9 cellular contexts compared by ENCODE assay signal in the genomic region with DNA sequence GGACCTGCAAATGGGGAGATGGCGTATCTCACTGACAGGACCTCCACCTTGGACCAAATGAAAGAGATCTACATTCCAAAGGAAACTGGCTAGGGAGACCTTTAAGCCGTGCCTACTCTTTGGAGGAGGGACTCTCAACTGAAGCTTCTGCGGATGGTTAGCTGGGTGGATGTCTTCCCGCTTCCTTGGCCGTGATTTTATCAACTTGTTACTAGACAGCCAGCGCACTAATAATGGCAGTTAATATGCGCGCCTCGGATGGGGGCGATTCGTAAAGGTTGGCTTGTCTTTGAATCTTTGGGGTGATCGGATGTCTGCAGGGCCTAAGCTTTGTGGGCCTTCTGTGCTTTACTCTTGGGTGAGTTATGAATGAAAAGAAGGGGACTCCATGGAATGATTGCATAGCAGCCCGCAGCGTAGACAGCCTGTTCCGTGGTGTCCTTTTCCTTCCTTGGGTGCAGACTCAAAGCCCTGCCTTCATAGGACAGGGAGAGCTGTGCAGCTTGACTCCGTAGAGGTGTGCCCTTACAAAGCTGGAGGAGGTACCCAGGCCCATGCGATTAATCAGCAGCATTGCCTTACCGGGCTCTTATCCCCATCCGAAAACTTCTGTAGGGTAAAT. TPM values are rescaled to one million over a fixed set of nuclear protein-coding genes. Genes with fewer than 3 reads are reported as not detected.
DNase-seq lines count a peak whose midpoint lies in the region; ATAC-seq and TF ChIP-seq lines count a peak whose summit lies in the region.
"Had no signal": no experiment of that assay in that cellular context is flagged by ENCODE, and none has a peak within 500 bp of the region (broad histone marks: within the 10 kb centered on the region; RNA-seq: fewer than 3 reads in every experiment).

No MANE protein-coding gene starts in this region.

- DNase-seq in T-helper 2 cell treated with Interferon-gamma antibody and Interleukin-4, amounts not matched to agents 5 μg/mL and 100 μg/mL, for 36 hours (ENCODE audit: low spot score), result no peak
- DNase-seq in T-helper 2 cell, result no peak
- DNase-seq in activated naive CD8-positive, alpha-beta T cell treated with anti-CD3 and anti-CD28 coated beads for 36 hours, result no peak
- no peak for DNase-seq in kidney epithelial cell (ENCODE audit: low read depth)
- no peak for DNase-seq in substantia nigra (lab: John Stamatoyannopoulos, UW)
- no peak for DNase-seq in NCI-H2196 treated with DMSO at 0.1 percent for 48 hours (lab: John Stamatoyannopoulos, UW; ENCODE audit: unreplicated experiment)
- DNase-seq in KBM-7, result no peak

- peak overlapping the region; percentile 30 for H3K4me3 Mint-ChIP-seq in T-helper 2 cell treated with Interferon-gamma antibody and Interleukin-4, amounts not matched to agents 5 μg/mL and 100 μg/mL, for 36 hours
- peak overlapping the region; percentile 77 for H3K4me3 Mint-ChIP-seq in activated naive CD8-positive, alpha-beta T cell treated with anti-CD3 and anti-CD28 coated beads for 36 hours

- H3K4me1 Mint-ChIP-seq in T-helper 2 cell treated with Interferon-gamma antibody and Interleukin-4, amounts not matched to agents 5 μg/mL and 100 μg/mL, for 36 hours (ENCODE audit: low read depth), result peaks cover 10% of the 10 kb centered on the region
- H3K4me1 Mint-ChIP-seq in activated naive CD8-positive, alpha-beta T cell treated with anti-CD3 and anti-CD28 coated beads for 36 hours, result peaks cover 29% of the 10 kb centered on the region

- no peaks in the 10 kb centered on the region for H3K27me3 ChIP-seq in kidney epithelial cell (ENCODE audit: control insufficient read depth, insufficient read depth, low read length)

- no peak overlapping the region for H3K27ac Mint-ChIP-seq in T-helper 2 cell treated with Interferon-gamma antibody and Interleukin-4, amounts not matched to agents 5 μg/mL and 100 μg/mL, for 36 hours
- H3K27ac Mint-ChIP-seq in activated naive CD8-positive, alpha-beta T cell treated with anti-CD3 and anti-CD28 coated beads for 36 hours, result no peak overlapping the region

- in situ Hi-C loops in KBM-7 (cut with MboI; ENCODE audit: low pct_unique_long_range_greater_than_20kb, low sequenced_read_pairs), result no loop called here

- H3K4me3 ChIP-seq in kidney epithelial cell (ENCODE audit: low read depth, low read length), result peak overlapping the region; percentile 88

- H3K36me3 Mint-ChIP-seq in T-helper 2 cell treated with Interferon-gamma antibody and Interleukin-4, amounts not matched to agents 5 μg/mL and 100 μg/mL, for 36 hours (ENCODE audit: low read depth), result peaks cover 2% of the 10 kb centered on the region
- peaks cover 2% of the 10 kb centered on the region for H3K36me3 Mint-ChIP-seq in activated naive CD8-positive, alpha-beta T cell treated with anti-CD3 and anti-CD28 coated beads for 36 hours

- TF ChIP-seq CTCF in kidney epithelial cell (IDR thresholded peaks at IDR 0.05; ENCODE audit: insufficient read depth, low read length, poor library complexity, severe bottlenecking), result no peak

- peaks cover 73% of the 10 kb centered on the region for H3K27me3 Mint-ChIP-seq in T-helper 2 cell treated with Interferon-gamma antibody and Interleukin-4, amounts not matched to agents 5 μg/mL and 100 μg/mL, for 36 hours (ENCODE audit: low read depth)
- H3K27me3 Mint-ChIP-seq in activated naive CD8-positive, alpha-beta T cell treated with anti-CD3 and anti-CD28 coated beads for 36 hours, result peaks cover 50% of the 10 kb centered on the region

- no peaks in the 10 kb centered on the region for H3K36me3 ChIP-seq in kidney epithelial cell (ENCODE audit: control insufficient read depth, insufficient read depth, low read length)

- H3K27ac ChIP-seq in substantia nigra (ENCODE audit: low read depth, low read length, poor library complexity, severe bottlenecking), result peak overlapping the region; percentile 49
- H3K27ac ChIP-seq: epithelial cell of prostate had no signal

- no peak for ATAC-seq in HG02840 (IDR thresholded peaks at IDR 0.05; ENCODE audit: low FRiP score, unreplicated experiment)

- H3K9me3 Mint-ChIP-seq in T-helper 2 cell treated with Interferon-gamma antibody and Interleukin-4, amounts not matched to agents 5 μg/mL and 100 μg/mL, for 36 hours, result no peaks in the 10 kb centered on the region
- no peaks in the 10 kb centered on the region for H3K9me3 Mint-ChIP-seq in activated naive CD8-positive, alpha-beta T cell treated with anti-CD3 and anti-CD28 coated beads for 36 hours

RNA-seq across cellular contexts. Expression of gene ZNRF3, which starts 1.5 kb away (rescaled TPM):
- total RNA-seq in activated naive CD8-positive, alpha-beta T cell treated with anti-CD3 and anti-CD28 coated beads for 36 hours, result 1 to 10 TPM; 2.2 to 2.4 TPM
- total RNA-seq in kidney epithelial cell, result 10.5 and 14.0 TPM in 2 replicates
